ENCODE assay signal across 21 cellular contexts in genomic region chr10:71606721-71607430, GRCh38.
"Had no signal": no experiment of that assay in that cellular context is flagged by ENCODE, and none has a peak within 500 bp of the region (broad histone marks: within the 10 kb centered on the region; RNA-seq: fewer than 3 reads in every experiment).

No MANE protein-coding gene starts in this region.

- H3K36me3 Mint-ChIP-seq: naive B cell had no signal

- H3K27me3 ChIP-seq: hepatocyte, right lobe of liver had no signal

- H3K27ac Mint-ChIP-seq: naive B cell, nephron progenitor cell had no signal

- H3K9me3 ChIP-seq: psoas muscle, right lobe of liver, stomach, thoracic aorta had no signal

- H3K9me3 Mint-ChIP-seq: naive B cell, nephron progenitor cell had no signal

- H3K27ac ChIP-seq: foreskin keratinocyte, hepatocyte, psoas muscle, right lobe of liver, stomach, thoracic aorta had no signal

- H3K4me3 Mint-ChIP-seq: naive B cell, nephron progenitor cell had no signal

- H3K4me1 ChIP-seq: foreskin keratinocyte, psoas muscle, right lobe of liver had no signal

- H3K4me3 ChIP-seq: hepatocyte, psoas muscle, right lobe of liver, stomach, thoracic aorta had no signal

- H3K36me3 ChIP-seq: right lobe of liver, stomach, thoracic aorta had no signal

- DNase-seq: cortex of kidney; erythroblast; foreskin keratinocyte; head of caudate nucleus; kidney; left cardiac atrium; left ventricle myocardium superior; mesendoderm; naive B cell; nephron progenitor cell; psoas muscle; retina; right lobe of liver; stimulated activated CD4-positive, alpha-beta T cell treated with anti-CD3 and anti-CD28 coated beads, Interleukin-2, amount 100 ng/mL, for 24 hours; stimulated activated CD4-positive, alpha-beta T cell treated with anti-CD3 and anti-CD28 coated beads, Interleukin-4, amount 100 ng/mL, for 4 hours; stimulated activated naive CD4-positive, alpha-beta T cell; stomach; substantia nigra; trophoblast cell had no signal

- ATAC-seq: foreskin keratinocyte, left cardiac atrium, left ventricle myocardium superior, psoas muscle, right lobe of liver had no signal
